8 cellular contexts compared by ENCODE assay signal in genomic region chr11:13669544-13670488, GRCh38. TPM values are rescaled to one million over a fixed set of nuclear protein-coding genes. Genes with fewer than 3 reads are reported as not detected.
DNase-seq lines count a peak whose midpoint lies in the region; ATAC-seq and TF ChIP-seq lines count a peak whose summit lies in the region.

No MANE protein-coding gene starts in this region.

- no peaks in the 10 kb centered on the region for H3K9me2 ChIP-seq in PC-9 (ENCODE audit: insufficient read depth)

- POLR2A ChIA-PET in GM10248 (lab: Yijun Ruan, JAX) (interaction anchor here (0.6 kb wide), 1 partner anchor 230 kb away, joined by 3 read pairs; no protein-coding TSS in a partner anchor), PC-9 (lab: Charles Lee; ENCODE audit: unreplicated experiment) (no interaction called here)

- H3K9me3 ChIP-seq in PC-9 (ENCODE audit: insufficient read depth, low read depth) (no peaks in the 10 kb centered on the region), endodermal cell (ENCODE audit: control insufficient read depth, low read length) (no peaks in the 10 kb centered on the region), parathyroid adenoma (ENCODE audit: control insufficient read depth, low read length) (no peaks in the 10 kb centered on the region)

- peak overlapping the region; percentile 87 for H3K4me3 Mint-ChIP-seq in endodermal cell

- H3K27me3 Mint-ChIP-seq in endodermal cell (ENCODE audit: insufficient read depth), result no peaks in the 10 kb centered on the region

- H3K36me3 Mint-ChIP-seq in endodermal cell (ENCODE audit: low read depth), result peaks cover 10% of the 10 kb centered on the region

- no peaks in the 10 kb centered on the region for H3K36me3 ChIP-seq in PC-9 (ENCODE audit: low read depth)
- H3K36me3 ChIP-seq in endodermal cell (ENCODE audit: control insufficient read depth, insufficient read depth, low read length), result no peaks in the 10 kb centered on the region
- no peaks in the 10 kb centered on the region for H3K36me3 ChIP-seq in parathyroid adenoma (ENCODE audit: control insufficient read depth, insufficient read depth, low read length)

- H3K4me2 ChIP-seq in PC-9, result peak overlapping the region; percentile 89
- peak overlapping the region; percentile 69 for H3K4me2 ChIP-seq in parathyroid adenoma (ENCODE audit: low read length)

- peak; percentile 12 for DNase-seq in GM10248 (ENCODE audit: extremely low spot score)
- DNase-seq in PC-9, result no peak
- no peak for DNase-seq in endodermal cell
- DNase-seq in epidermal melanocyte (ENCODE audit: insufficient read length, low spot score), result no peak
- DNase-seq in NCI-H2107 (lab: John Stamatoyannopoulos, UW), result no peak
- DNase-seq in stimulated activated CD8-positive, alpha-beta memory T cell treated with anti-CD3 and anti-CD28 coated beads, Interleukin-4, amount 100 ng/mL, for 48 hours, result no peak

- intact Hi-C loops in PC-9 (cut with micrococcal nuclease; ENCODE audit: unreplicated experiment), result loop anchor here (2.0 to 5.0 kb wide), 2 partner anchors 207 to 577 kb away; partner anchors contain the start of gene BTBD10

- H3K4me1 Mint-ChIP-seq in endodermal cell, result peaks cover 29% of the 10 kb centered on the region

- no peaks in the 10 kb centered on the region for H4K20me1 ChIP-seq in PC-9 (ENCODE audit: insufficient read depth)

- H3K9me3 Mint-ChIP-seq in endodermal cell, result no peaks in the 10 kb centered on the region

- peak overlapping the region; percentile 80 for H2AFZ ChIP-seq in PC-9
- H2AFZ ChIP-seq in parathyroid adenoma, result no peak overlapping the region

- TF ChIP-seq CTCF in GM10248 (IDR thresholded peaks at IDR 0.05; ENCODE audit: control extremely low read depth, extremely low read depth, low read depth, missing control alignments) (no peak), PC-9 (conservative IDR thresholded peaks at IDR 0.05) (no peak), endodermal cell (conservative IDR thresholded peaks at IDR 0.05) (no peak), parathyroid adenoma (IDR thresholded peaks at IDR 0.05) (no peak)

- no peaks in the 10 kb centered on the region for H3F3A ChIP-seq in PC-9 (ENCODE audit: insufficient read depth, low read depth)

- H3K9ac ChIP-seq in endodermal cell (ENCODE audit: extremely low read depth, low read length, poor library complexity, severe bottlenecking) (peak overlapping the region; percentile 60), parathyroid adenoma (no peak overlapping the region)

- H3K27me3 ChIP-seq in PC-9 (ENCODE audit: insufficient read depth, low read depth) (no peaks in the 10 kb centered on the region), endodermal cell (ENCODE audit: control insufficient read depth, insufficient read depth, low read length, poor library complexity, severe bottlenecking) (no peaks in the 10 kb centered on the region), parathyroid adenoma (ENCODE audit: control insufficient read depth, insufficient read depth, low read length) (no peaks in the 10 kb centered on the region)

- no peak for ATAC-seq in HG02798 (IDR thresholded peaks at IDR 0.05; ENCODE audit: poor library complexity, unreplicated experiment)

- peaks cover 57% of the 10 kb centered on the region for H3K79me2 ChIP-seq in PC-9 (ENCODE audit: low read depth)
- H3K79me2 ChIP-seq in parathyroid adenoma, result peaks cover 18% of the 10 kb centered on the region

- peak overlapping the region; percentile 73 for H3K4me3 ChIP-seq in PC-9
- peak overlapping the region; percentile 93 for H3K4me3 ChIP-seq in endodermal cell (ENCODE audit: low read length)
- H3K4me3 ChIP-seq in parathyroid adenoma (ENCODE audit: low read depth, low read length), result peak overlapping the region; percentile 70

- WGBS in endodermal cell (ENCODE audit: insufficient coverage in 1 of 2, insufficient read length in 1 of 2), 2 experiments, result 65 to 69% methylated on average over 7 to 17 of the region's 18 CpGs

- H3K27ac ChIP-seq in PC-9, result peak overlapping the region; percentile 40
- no peak overlapping the region for H3K27ac ChIP-seq in endodermal cell (ENCODE audit: low read depth, low read length)
- H3K27ac ChIP-seq in parathyroid adenoma, result peak overlapping the region; percentile 47

- peaks cover 16% of the 10 kb centered on the region for H3K4me1 ChIP-seq in PC-9 (replicated peaks; ENCODE audit: insufficient read depth)
- no peaks in the 10 kb centered on the region for H3K4me1 ChIP-seq in endodermal cell (ENCODE audit: control insufficient read depth, insufficient read depth, low read length)
- no peaks in the 10 kb centered on the region for H3K4me1 ChIP-seq in parathyroid adenoma

- BruUV-seq in PC-9 (replicated peaks; lab: Mats Ljungman, UMichigan), result TSS peak; percentile 29

- CTCF ChIA-PET in GM10248 (lab: Yijun Ruan, JAX) (interaction anchor here (1.2 kb wide), 1 partner anchor 7 kb away, joined by 3 read pairs; no protein-coding TSS in a partner anchor), PC-9 (lab: Charles Lee) (no interaction called here)

- peak overlapping the region; percentile 92 for H3K27ac Mint-ChIP-seq in endodermal cell

RNA-seq across cellular contexts. Expression of gene FAR1, which starts 1.3 kb away (rescaled TPM):
- total RNA-seq in PC-9 (2021) (34.1 and 34.4 TPM in 2 replicates), endodermal cell (10 to 100 TPM; 98.3 to 98.8 TPM)
- 45.4 TPM for polyA plus RNA-seq in endodermal cell (2013, experiment 1 of 2)
- polyA plus RNA-seq in endodermal cell (2013, experiment 2 of 2), result 51.6 TPM
